Comparison of ENCODE assay signal across 8 cellular contexts in genomic region chr5:18687429-18687828, GRCh38.
"Had no signal": no experiment of that assay in that cellular context is flagged by ENCODE, and none has a peak within 500 bp of the region (broad histone marks: within the 10 kb centered on the region; RNA-seq: fewer than 3 reads in every experiment).

No MANE protein-coding gene starts in this region.

- DNase-seq: GOT3, H7, HFFc6 had no signal

- H3K27ac ChIP-seq: HL-60 had no signal

- H3K4me1 Mint-ChIP-seq: IgD-negative memory B cell had no signal

- H3K4me3 ChIP-seq: HAP-1 had no signal

- H3K4me3 Mint-ChIP-seq: HFFc6, IgD-negative memory B cell had no signal

- H3K27ac Mint-ChIP-seq: HFFc6 had no signal

- ATAC-seq: HCT116, HepG2 had no signal

- H3K36me3 ChIP-seq: HAP-1 had no signal
